In the genomic region with DNA sequence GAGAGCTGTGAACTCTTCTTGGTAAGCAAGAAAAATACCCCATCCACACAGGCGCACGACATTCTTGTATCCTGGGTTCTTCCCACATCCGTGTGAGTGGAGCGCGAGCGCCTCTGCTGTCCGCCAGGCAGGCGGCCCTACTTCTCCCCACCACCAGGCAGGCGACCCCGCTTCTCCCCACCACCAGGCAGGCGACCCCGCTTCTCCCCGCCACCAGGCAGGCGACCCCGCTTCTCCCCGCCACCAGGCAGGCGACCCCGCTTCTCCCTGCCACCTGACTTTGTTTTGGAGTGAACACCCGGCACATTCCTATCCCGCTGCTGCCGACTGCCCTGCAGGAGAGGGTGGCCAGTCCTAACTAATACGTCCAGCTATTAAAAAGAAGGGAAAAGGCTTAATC, we compare ENCODE assay signal across 1 cellular context.
TF ChIP-seq lines count a peak whose summit lies in the region.

No MANE protein-coding gene starts in this region.

TF ChIP-seq in GM23338, 12 proteins besides CTCF, POLR2A, EP300 and RAD21:
- TF ChIP-seq, protein P1, sequence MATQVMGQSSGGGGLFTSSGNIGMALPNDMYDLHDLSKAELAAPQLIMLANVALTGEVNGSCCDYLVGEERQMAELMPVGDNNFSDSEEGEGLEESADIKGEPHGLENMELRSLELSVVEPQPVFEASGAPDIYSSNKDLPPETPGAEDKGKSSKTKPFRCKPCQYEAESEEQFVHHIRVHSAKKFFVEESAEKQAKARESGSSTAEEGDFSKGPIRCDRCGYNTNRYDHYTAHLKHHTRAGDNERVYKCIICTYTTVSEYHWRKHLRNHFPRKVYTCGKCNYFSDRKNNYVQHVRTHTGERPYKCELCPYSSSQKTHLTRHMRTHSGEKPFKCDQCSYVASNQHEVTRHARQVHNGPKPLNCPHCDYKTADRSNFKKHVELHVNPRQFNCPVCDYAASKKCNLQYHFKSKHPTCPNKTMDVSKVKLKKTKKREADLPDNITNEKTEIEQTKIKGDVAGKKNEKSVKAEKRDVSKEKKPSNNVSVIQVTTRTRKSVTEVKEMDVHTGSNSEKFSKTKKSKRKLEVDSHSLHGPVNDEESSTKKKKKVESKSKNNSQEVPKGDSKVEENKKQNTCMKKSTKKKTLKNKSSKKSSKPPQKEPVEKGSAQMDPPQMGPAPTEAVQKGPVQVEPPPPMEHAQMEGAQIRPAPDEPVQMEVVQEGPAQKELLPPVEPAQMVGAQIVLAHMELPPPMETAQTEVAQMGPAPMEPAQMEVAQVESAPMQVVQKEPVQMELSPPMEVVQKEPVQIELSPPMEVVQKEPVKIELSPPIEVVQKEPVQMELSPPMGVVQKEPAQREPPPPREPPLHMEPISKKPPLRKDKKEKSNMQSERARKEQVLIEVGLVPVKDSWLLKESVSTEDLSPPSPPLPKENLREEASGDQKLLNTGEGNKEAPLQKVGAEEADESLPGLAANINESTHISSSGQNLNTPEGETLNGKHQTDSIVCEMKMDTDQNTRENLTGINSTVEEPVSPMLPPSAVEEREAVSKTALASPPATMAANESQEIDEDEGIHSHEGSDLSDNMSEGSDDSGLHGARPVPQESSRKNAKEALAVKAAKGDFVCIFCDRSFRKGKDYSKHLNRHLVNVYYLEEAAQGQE (IDR thresholded peaks at IDR 0.05; ENCODE audit: unreplicated experiment) = no peak
- TF ChIP-seq, protein P2, sequence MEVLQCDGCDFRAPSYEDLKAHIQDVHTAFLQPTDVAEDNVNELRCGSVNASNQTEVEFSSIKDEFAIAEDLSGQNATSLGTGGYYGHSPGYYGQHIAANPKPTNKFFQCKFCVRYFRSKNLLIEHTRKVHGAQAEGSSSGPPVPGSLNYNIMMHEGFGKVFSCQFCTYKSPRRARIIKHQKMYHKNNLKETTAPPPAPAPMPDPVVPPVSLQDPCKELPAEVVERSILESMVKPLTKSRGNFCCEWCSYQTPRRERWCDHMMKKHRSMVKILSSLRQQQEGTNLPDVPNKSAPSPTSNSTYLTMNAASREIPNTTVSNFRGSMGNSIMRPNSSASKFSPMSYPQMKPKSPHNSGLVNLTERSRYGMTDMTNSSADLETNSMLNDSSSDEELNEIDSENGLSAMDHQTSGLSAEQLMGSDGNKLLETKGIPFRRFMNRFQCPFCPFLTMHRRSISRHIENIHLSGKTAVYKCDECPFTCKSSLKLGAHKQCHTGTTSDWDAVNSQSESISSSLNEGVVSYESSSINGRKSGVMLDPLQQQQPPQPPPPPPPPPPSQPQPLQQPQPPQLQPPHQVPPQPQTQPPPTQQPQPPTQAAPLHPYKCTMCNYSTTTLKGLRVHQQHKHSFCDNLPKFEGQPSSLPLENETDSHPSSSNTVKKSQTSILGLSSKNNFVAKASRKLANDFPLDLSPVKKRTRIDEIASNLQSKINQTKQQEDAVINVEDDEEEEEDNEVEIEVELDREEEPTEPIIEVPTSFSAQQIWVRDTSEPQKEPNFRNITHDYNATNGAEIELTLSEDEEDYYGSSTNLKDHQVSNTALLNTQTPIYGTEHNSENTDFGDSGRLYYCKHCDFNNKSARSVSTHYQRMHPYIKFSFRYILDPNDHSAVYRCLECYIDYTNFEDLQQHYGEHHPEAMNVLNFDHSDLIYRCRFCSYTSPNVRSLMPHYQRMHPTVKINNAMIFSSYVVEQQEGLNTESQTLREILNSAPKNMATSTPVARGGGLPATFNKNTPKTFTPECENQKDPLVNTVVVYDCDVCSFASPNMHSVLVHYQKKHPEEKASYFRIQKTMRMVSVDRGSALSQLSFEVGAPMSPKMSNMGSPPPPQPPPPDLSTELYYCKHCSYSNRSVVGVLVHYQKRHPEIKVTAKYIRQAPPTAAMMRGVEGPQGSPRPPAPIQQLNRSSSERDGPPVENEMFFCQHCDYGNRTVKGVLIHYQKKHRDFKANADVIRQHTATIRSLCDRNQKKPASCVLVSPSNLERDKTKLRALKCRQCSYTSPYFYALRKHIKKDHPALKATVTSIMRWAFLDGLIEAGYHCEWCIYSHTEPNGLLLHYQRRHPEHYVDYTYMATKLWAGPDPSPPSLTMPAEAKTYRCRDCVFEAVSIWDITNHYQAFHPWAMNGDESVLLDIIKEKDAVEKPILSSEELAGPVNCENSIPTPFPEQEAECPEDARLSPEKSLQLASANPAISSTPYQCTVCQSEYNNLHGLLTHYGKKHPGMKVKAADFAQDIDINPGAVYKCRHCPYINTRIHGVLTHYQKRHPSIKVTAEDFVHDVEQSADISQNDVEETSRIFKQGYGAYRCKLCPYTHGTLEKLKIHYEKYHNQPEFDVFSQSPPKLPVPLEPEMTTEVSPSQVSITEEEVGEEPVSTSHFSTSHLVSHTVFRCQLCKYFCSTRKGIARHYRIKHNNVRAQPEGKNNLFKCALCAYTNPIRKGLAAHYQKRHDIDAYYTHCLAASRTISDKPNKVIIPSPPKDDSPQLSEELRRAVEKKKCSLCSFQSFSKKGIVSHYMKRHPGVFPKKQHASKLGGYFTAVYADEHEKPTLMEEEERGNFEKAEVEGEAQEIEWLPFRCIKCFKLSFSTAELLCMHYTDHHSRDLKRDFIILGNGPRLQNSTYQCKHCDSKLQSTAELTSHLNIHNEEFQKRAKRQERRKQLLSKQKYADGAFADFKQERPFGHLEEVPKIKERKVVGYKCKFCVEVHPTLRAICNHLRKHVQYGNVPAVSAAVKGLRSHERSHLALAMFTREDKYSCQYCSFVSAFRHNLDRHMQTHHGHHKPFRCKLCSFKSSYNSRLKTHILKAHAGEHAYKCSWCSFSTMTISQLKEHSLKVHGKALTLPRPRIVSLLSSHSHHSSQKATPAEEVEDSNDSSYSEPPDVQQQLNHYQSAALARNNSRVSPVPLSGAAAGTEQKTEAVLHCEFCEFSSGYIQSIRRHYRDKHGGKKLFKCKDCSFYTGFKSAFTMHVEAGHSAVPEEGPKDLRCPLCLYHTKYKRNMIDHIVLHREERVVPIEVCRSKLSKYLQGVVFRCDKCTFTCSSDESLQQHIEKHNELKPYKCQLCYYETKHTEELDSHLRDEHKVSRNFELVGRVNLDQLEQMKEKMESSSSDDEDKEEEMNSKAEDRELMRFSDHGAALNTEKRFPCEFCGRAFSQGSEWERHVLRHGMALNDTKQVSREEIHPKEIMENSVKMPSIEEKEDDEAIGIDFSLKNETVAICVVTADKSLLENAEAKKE (CRISPR knock-in tag; IDR thresholded peaks at IDR 0.05) = no peak
- no peak for TF ChIP-seq NANOG (IDR thresholded peaks at IDR 0.05; ENCODE audit: borderline replicate concordance)
- no peak for TF ChIP-seq CREB1 (CRISPR knock-in tag; IDR thresholded peaks at IDR 0.05; ENCODE audit: low read depth)
- no peak for TF ChIP-seq EZH2 (IDR thresholded peaks at IDR 0.05; ENCODE audit: low read depth, unreplicated experiment)
- TF ChIP-seq, protein P3, sequence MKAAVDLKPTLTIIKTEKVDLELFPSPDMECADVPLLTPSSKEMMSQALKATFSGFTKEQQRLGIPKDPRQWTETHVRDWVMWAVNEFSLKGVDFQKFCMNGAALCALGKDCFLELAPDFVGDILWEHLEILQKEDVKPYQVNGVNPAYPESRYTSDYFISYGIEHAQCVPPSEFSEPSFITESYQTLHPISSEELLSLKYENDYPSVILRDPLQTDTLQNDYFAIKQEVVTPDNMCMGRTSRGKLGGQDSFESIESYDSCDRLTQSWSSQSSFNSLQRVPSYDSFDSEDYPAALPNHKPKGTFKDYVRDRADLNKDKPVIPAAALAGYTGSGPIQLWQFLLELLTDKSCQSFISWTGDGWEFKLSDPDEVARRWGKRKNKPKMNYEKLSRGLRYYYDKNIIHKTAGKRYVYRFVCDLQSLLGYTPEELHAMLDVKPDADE (IDR thresholded peaks at IDR 0.05) = no peak
- no peak for TF ChIP-seq EZH2phosphoT487 (IDR thresholded peaks at IDR 0.05; ENCODE audit: unreplicated experiment)
- TF ChIP-seq ZNF114 (CRISPR knock-in tag; IDR thresholded peaks at IDR 0.05) = no peak
- TF ChIP-seq ZNF331 (CRISPR knock-in tag; IDR thresholded peaks at IDR 0.05; ENCODE audit: low read depth) = no peak
